ENCODE assay signal across 19 cellular contexts in the genomic region with DNA sequence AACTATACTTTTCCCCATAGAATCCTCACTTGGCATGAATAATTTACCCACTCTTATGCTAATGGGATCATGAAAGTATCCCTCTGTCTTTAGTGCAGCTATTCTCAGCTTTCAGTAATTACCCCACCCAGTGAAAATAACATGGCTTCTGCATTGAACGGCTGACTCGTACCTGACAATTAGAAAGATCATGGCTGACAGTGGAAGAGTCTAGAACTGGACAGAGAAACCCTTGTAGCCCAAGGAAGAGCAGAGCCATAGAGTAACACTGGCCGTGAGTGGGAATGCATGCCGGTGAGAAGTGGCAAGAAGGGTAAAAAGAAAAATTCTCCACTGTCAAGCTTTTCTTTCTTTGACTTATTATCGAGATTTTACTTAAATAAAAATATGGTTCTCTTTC. TPM values are rescaled to one million over a fixed set of nuclear protein-coding genes. Genes with fewer than 3 reads are reported as not detected.
DNase-seq lines count a peak whose midpoint lies in the region; ATAC-seq and TF ChIP-seq lines count a peak whose summit lies in the region.
"Had no signal": no experiment of that assay in that cellular context is flagged by ENCODE, and none has a peak within 500 bp of the region (broad histone marks: within the 10 kb centered on the region; RNA-seq: fewer than 3 reads in every experiment).

No MANE protein-coding gene starts in this region.

- no peak for ATAC-seq in activated CD4-positive, alpha-beta T cell treated with anti-CD3 and anti-CD28 coated beads for 36 hours
- ATAC-seq in GM18505 (IDR thresholded peaks at IDR 0.05; ENCODE audit: unreplicated experiment) = no peak
- no peak for ATAC-seq in right lobe of liver
- ATAC-seq: A549 had no signal

- no peaks in the 10 kb centered on the region for H3K27me3 ChIP-seq in cardiac muscle cell
- H3K27me3 ChIP-seq in left ventricle myocardium inferior (ENCODE audit: low read depth) = no peaks in the 10 kb centered on the region
- no peaks in the 10 kb centered on the region for H3K27me3 ChIP-seq in right lobe of liver
- H3K27me3 ChIP-seq: SJCRH30 had no signal

- peak overlapping the region; percentile 69 to 97 (median 96) for H3K27ac Mint-ChIP-seq in brain
- peak overlapping the region; percentile 80 for H3K27ac Mint-ChIP-seq in mesothelial cell of epicardium
- H3K27ac Mint-ChIP-seq in activated CD4-positive, alpha-beta T cell treated with anti-CD3 and anti-CD28 coated beads for 36 hours = no peak overlapping the region

- no peak for TF ChIP-seq CTCF in cardiac muscle cell (IDR thresholded peaks at IDR 0.05; ENCODE audit: low read depth, low read length)
- TF ChIP-seq CTCF in left ventricle myocardium inferior (IDR thresholded peaks at IDR 0.05; ENCODE audit: borderline replicate concordance) = no peak
- TF ChIP-seq CTCF in brain (conservative IDR thresholded peaks at IDR 0.05) = no peak
- no peak for TF ChIP-seq CTCF in mesothelial cell of epicardium (IDR thresholded peaks at IDR 0.05; ENCODE audit: unreplicated experiment)
- no peak for TF ChIP-seq CTCF in right lobe of liver (IDR thresholded peaks at IDR 0.05)

- CTCF ChIA-PET in activated CD4-positive, alpha-beta T cell treated with anti-CD3 and anti-CD28 coated beads for 36 hours (lab: Charles Lee) = no interaction called here

- H3K4me1 Mint-ChIP-seq in brain (peaks cover 91% of the 10 kb centered on the region), mesothelial cell of epicardium (peaks cover 62% of the 10 kb centered on the region)
- no peaks in the 10 kb centered on the region for H3K4me1 Mint-ChIP-seq in activated CD4-positive, alpha-beta T cell treated with anti-CD3 and anti-CD28 coated beads for 36 hours

- TF ChIP-seq POLR2A in GM18505 (IDR thresholded peaks at IDR 0.05; ENCODE audit: borderline replicate concordance, extremely low read depth, insufficient read depth, insufficient read length) (no peak), right lobe of liver (IDR thresholded peaks at IDR 0.05) (no peak)

- H3K4me1 ChIP-seq in cardiac muscle cell (ENCODE audit: low read depth) = peaks cover 18% of the 10 kb centered on the region
- H3K4me1 ChIP-seq in left ventricle myocardium inferior = peaks cover 59% of the 10 kb centered on the region
- H3K4me1 ChIP-seq in right lobe of liver = peaks cover 0 to 5% (median 0%) of the 10 kb centered on the region in 4 donors
- H3K4me1 ChIP-seq: A549, SJCRH30 had no signal

- DNase-seq in cardiac muscle cell (ENCODE audit: low read depth in 1 of 2, low spot score in 1 of 2) = no peak
- no peak for DNase-seq in left ventricle myocardium inferior
- DNase-seq in mesothelial cell of epicardium (ENCODE audit: low spot score in 2 of 2, unreplicated experiment in 2 of 2) = no peak
- DNase-seq in activated CD4-positive, alpha-beta T cell treated with anti-CD3 and anti-CD28 coated beads for 36 hours = no peak
- no peak for DNase-seq in cortex of kidney (lab: John Stamatoyannopoulos, UW)
- no peak for DNase-seq in right lobe of liver
- DNase-seq: C1 segment of cervical spinal cord, DMS79 treated with DMSO at 0.1 percent for 48 hours, GM23248, KBM-7, MV-4-11, NCI-H1417 treated with DMSO at 0.1 percent for 48 hours, NCI-H2107, NCI-H446, PC-3, SJCRH30 had no signal

- POLR2A ChIA-PET in activated CD4-positive, alpha-beta T cell treated with anti-CD3 and anti-CD28 coated beads for 36 hours (lab: Charles Lee) = no interaction called here

- H3K9me3 Mint-ChIP-seq in brain (no peaks in the 10 kb centered on the region), mesothelial cell of epicardium (no peaks in the 10 kb centered on the region)
- no peaks in the 10 kb centered on the region for H3K9me3 Mint-ChIP-seq in activated CD4-positive, alpha-beta T cell treated with anti-CD3 and anti-CD28 coated beads for 36 hours (ENCODE audit: low read depth)

- no peaks in the 10 kb centered on the region for H3K9me3 ChIP-seq in cardiac muscle cell (ENCODE audit: low read depth)
- H3K9me3 ChIP-seq in left ventricle myocardium inferior (replicated peaks) = no peaks in the 10 kb centered on the region
- no peaks in the 10 kb centered on the region for H3K9me3 ChIP-seq in right lobe of liver
- H3K9me3 ChIP-seq: A549, SJCRH30 had no signal

- H3K36me3 ChIP-seq in cardiac muscle cell = peaks cover 84% of the 10 kb centered on the region
- H3K36me3 ChIP-seq in left ventricle myocardium inferior = peaks cover 4% of the 10 kb centered on the region
- H3K36me3 ChIP-seq in right lobe of liver = peaks cover 0 to 16% (median 3%) of the 10 kb centered on the region in 4 donors

- H3K4me3 Mint-ChIP-seq in brain (peak overlapping the region; percentile 67 to 80 (median 72)), mesothelial cell of epicardium (no peak overlapping the region)
- H3K4me3 Mint-ChIP-seq in activated CD4-positive, alpha-beta T cell treated with anti-CD3 and anti-CD28 coated beads for 36 hours = no peak overlapping the region

- intact Hi-C loops in left ventricle myocardium inferior (cut with micrococcal nuclease) = no loop called here
- intact Hi-C loops in activated CD4-positive, alpha-beta T cell treated with anti-CD3 and anti-CD28 coated beads for 36 hours (cut with DNase I, micrococcal nuclease) = no loop called here
- intact Hi-C loops in right lobe of liver (cut with DNase I) = no loop called here

- H3K27me3 Mint-ChIP-seq in brain = peaks cover 4% of the 10 kb centered on the region
- no peaks in the 10 kb centered on the region for H3K27me3 Mint-ChIP-seq in mesothelial cell of epicardium (ENCODE audit: low read depth)
- H3K27me3 Mint-ChIP-seq in activated CD4-positive, alpha-beta T cell treated with anti-CD3 and anti-CD28 coated beads for 36 hours = peaks cover 14% of the 10 kb centered on the region

- H3K36me3 Mint-ChIP-seq in brain (peaks cover 52% of the 10 kb centered on the region), mesothelial cell of epicardium (peaks cover 52% of the 10 kb centered on the region)
- H3K36me3 Mint-ChIP-seq in activated CD4-positive, alpha-beta T cell treated with anti-CD3 and anti-CD28 coated beads for 36 hours (ENCODE audit: low read depth) = no peaks in the 10 kb centered on the region

- H3K27ac ChIP-seq in cardiac muscle cell (peak overlapping the region; percentile 52), left ventricle myocardium inferior (replicated peaks) (no peak overlapping the region), right lobe of liver (no peak overlapping the region)
- H3K27ac ChIP-seq: A549, GM23248, SJCRH30 had no signal

- WGBS in right lobe of liver (ENCODE audit: insufficient coverage, low coverage, low lambda C conversion rate, missing lambda C conversion rate) = 85% methylated on average over 5 of the region's 5 CpGs

- H3K4me3 ChIP-seq in cardiac muscle cell = no peak overlapping the region
- no peak overlapping the region for H3K4me3 ChIP-seq in left ventricle myocardium inferior
- no peak overlapping the region for H3K4me3 ChIP-seq in right lobe of liver
- H3K4me3 ChIP-seq: A549, GM23248, SJCRH30 had no signal

RNA-seq across cellular contexts. Expression of a gene that starts 22.3 kb away (rescaled TPM):
- total RNA-seq in cardiac muscle cell = 326 and 432 TPM in 2 replicates
- 224 and 249 TPM in 2 replicates for polyA plus RNA-seq in cardiac muscle cell
- 36.0 TPM for total RNA-seq in left ventricle myocardium inferior
- polyA plus RNA-seq in brain (ENCODE audit: insufficient read depth, low read depth, low replicate concordance) = 7.0 TPM
- 377 to 397 TPM (median 379 TPM) in 3 replicates for total RNA-seq in mesothelial cell of epicardium
- not detected for total RNA-seq in activated CD4-positive, alpha-beta T cell treated with anti-CD3 and anti-CD28 coated beads for 36 hours
- 10 to 100 TPM in 2 of 6 experiments, 1 to 10 TPM in 4; 6.1 to 18.0 (median 7.9) TPM for total RNA-seq in right lobe of liver

Comparison
In these comparisons a context has a peak if more than half of its experiments do, and no peak if none do; other contexts are left out.
1. H3K4me3 Mint-ChIP-seq: peak in brain (5 of 5); none in mesothelial cell of epicardium (single experiment) and activated CD4-positive, alpha-beta T cell treated with anti-CD3 and anti-CD28 coated beads for 36 hours (single experiment).